1 cellular context compared by ENCODE assay signal in genomic region chr3:126546013-126546412, GRCh38.
TF ChIP-seq lines count a peak whose summit lies in the region.

No MANE protein-coding gene starts in this region.

TF ChIP-seq in WTC11, 78 proteins besides CTCF, POLR2A, EP300 and RAD21 (continued from another document):
- TF ChIP-seq ZNF425 (CRISPR knock-in tag; conservative IDR thresholded peaks at IDR 0.05) (no peak), USF1 (CRISPR knock-in tag; IDR thresholded peaks at IDR 0.05) (no peak), ZBTB43 (CRISPR knock-in tag; IDR thresholded peaks at IDR 0.05) (no peak), CREM (CRISPR knock-in tag; IDR thresholded peaks at IDR 0.05) (no peak)
